16 cellular contexts compared by ENCODE assay signal in the genomic region with DNA sequence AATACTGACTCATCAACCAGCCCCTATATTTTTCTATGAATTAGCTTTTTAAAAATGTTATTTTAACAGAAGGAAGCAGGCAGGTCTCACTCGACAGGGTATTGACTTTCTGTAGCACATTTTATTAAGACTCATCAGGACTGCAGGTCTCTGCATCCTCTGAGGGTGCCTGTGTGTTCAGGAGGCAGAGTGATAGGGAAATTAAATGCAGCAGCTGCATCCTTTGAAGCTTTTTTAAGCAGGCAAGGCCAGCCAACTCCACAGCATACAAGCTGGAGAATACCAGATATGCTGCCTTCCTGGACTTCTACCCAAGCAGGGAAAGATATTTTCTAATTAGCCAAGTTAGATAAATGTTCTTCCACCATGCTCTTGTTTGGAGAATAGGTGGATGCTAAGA.
DNase-seq lines count a peak whose midpoint lies in the region; ATAC-seq and TF ChIP-seq lines count a peak whose summit lies in the region.
"Had no signal": no experiment of that assay in that cellular context is flagged by ENCODE, and none has a peak within 500 bp of the region (broad histone marks: within the 10 kb centered on the region; RNA-seq: fewer than 3 reads in every experiment).

No MANE protein-coding gene starts in this region.

- no peak overlapping the region for H3K4me3 Mint-ChIP-seq in brain
- no peak overlapping the region for H3K4me3 Mint-ChIP-seq in effector memory CD8-positive, alpha-beta T cell
- H3K4me3 Mint-ChIP-seq: B cell; CD4-positive, alpha-beta T cell had no signal

- no peak for TF ChIP-seq CTCF in brain (conservative IDR thresholded peaks at IDR 0.05)

- H3K4me1 Mint-ChIP-seq in brain = peaks cover 52% of the 10 kb centered on the region
- H3K4me1 Mint-ChIP-seq in effector memory CD8-positive, alpha-beta T cell (ENCODE audit: low read depth in 2 of 2) = no peaks in the 10 kb centered on the region
- H3K4me1 Mint-ChIP-seq: B cell had no signal

- peak overlapping the region in 3 of 5 experiments; percentile 0 to 57 (median 27) for H3K27ac Mint-ChIP-seq in brain
- H3K27ac Mint-ChIP-seq in effector memory CD8-positive, alpha-beta T cell = no peak overlapping the region
- H3K27ac Mint-ChIP-seq: B cell; CD4-positive, alpha-beta T cell had no signal

- peaks cover 5% of the 10 kb centered on the region for H3K36me3 Mint-ChIP-seq in brain
- H3K36me3 Mint-ChIP-seq in effector memory CD8-positive, alpha-beta T cell (ENCODE audit: insufficient read depth) = peaks cover 2% of the 10 kb centered on the region

- peak; percentile 1 for DNase-seq in NCI-H345 (lab: John Stamatoyannopoulos, UW)
- DNase-seq in NCI-H345 treated with DMSO at 0.1 percent for 48 hours (lab: John Stamatoyannopoulos, UW; ENCODE audit: unreplicated experiment) = no peak
- DNase-seq in islet precursor cell = peak; percentile 43
- DNase-seq in effector memory CD8-positive, alpha-beta T cell = no peak
- no peak for DNase-seq in T-helper 1 cell
- no peak for DNase-seq in NCI-H82 (lab: John Stamatoyannopoulos, UW)
- DNase-seq: ACHN; C1 segment of cervical spinal cord; Calu3; CD4-positive, alpha-beta T cell; DMS 273 treated with DMSO at 0.1 percent for 48 hours; GM23248; IMR-90 had no signal

- peaks cover 5% of the 10 kb centered on the region for H3K27me3 Mint-ChIP-seq in brain
- peaks cover 4 to 9% of the 10 kb centered on the region in 2 donors for H3K27me3 Mint-ChIP-seq in effector memory CD8-positive, alpha-beta T cell

- ATAC-seq in effector memory CD8-positive, alpha-beta T cell (replicated peaks) = no peak
- ATAC-seq: HCT116 had no signal

- peaks cover 2 to 16% (median 8%) of the 10 kb centered on the region in 5 experiments for H3K9me3 Mint-ChIP-seq in brain
- H3K9me3 Mint-ChIP-seq in effector memory CD8-positive, alpha-beta T cell = peaks cover 6 to 14% of the 10 kb centered on the region in 2 donors

Comparison
In these comparisons a context has a peak if more than half of its experiments do, and no peak if none do; other contexts are left out.
1. DNase-seq: peak in NCI-H345 (single experiment) and islet precursor cell (single experiment); none in NCI-H345 treated with DMSO at 0.1 percent for 48 hours (single experiment), effector memory CD8-positive, alpha-beta T cell (0 of 3), T-helper 1 cell (0 of 5) and NCI-H82 (single experiment).
2. H3K27ac Mint-ChIP-seq: peak in brain (3 of 5); none in effector memory CD8-positive, alpha-beta T cell (0 of 2).